ENCODE assay signal across 8 cellular contexts in genomic region chr17:76557368-76558209, GRCh38. TPM values are rescaled to one million over a fixed set of nuclear protein-coding genes. Genes with fewer than 3 reads are reported as not detected.
DNase-seq lines count a peak whose midpoint lies in the region; TF ChIP-seq lines count a peak whose summit lies in the region.

No MANE protein-coding gene starts in this region.

- DNase-seq in GM06990 (ENCODE audit: extremely low read depth, insufficient read length) (peak; percentile 93), HFF-Myc (ENCODE audit: extremely low read depth, low read depth) (peak; percentile 93), MV-4-11 (lab: John Stamatoyannopoulos, UW) (peak; percentile 95), SJSA1 (ENCODE audit: low read depth in 1 of 2, low spot score in 2 of 2) (peak; percentile 99), globus pallidus (ENCODE audit: low spot score) (peak; percentile 84), nucleus accumbens (lab: John Stamatoyannopoulos, UW) (peak in 55 of 56 donors; percentile 34 to 94 (median 82)), suprapubic skin (ENCODE audit: low spot score in 2 of 2) (peak; percentile 96 to 98)
- peak; percentile 97 for DNase-seq in activated naive CD4-positive, alpha-beta T cell treated with anti-CD3 and anti-CD28 coated beads, Interleukin-2, amount 10 ng/mL, durations not matched to agents 7 days and 5 days

- H3K9me3 ChIP-seq in SJSA1 (replicated peaks) (no peaks in the 10 kb centered on the region), suprapubic skin (no peaks in the 10 kb centered on the region)

- H3K27me3 ChIP-seq in GM06990 (replicated peaks; ENCODE audit: control insufficient read depth, insufficient read depth, low read length) = no peaks in the 10 kb centered on the region
- H3K27me3 ChIP-seq in SJSA1 (replicated peaks) = no peaks in the 10 kb centered on the region
- no peaks in the 10 kb centered on the region for H3K27me3 ChIP-seq in suprapubic skin

- H3K27me3 Mint-ChIP-seq in activated naive CD4-positive, alpha-beta T cell treated with anti-CD3 and anti-CD28 coated beads, Interleukin-2, amount 10 ng/mL, durations not matched to agents 7 days and 5 days = no peaks in the 10 kb centered on the region

- H3K27ac ChIP-seq in SJSA1 = peak overlapping the region; percentile 54
- peak overlapping the region; percentile 94 for H3K27ac ChIP-seq in suprapubic skin

- CTCF ChIA-PET in activated naive CD4-positive, alpha-beta T cell treated with anti-CD3 and anti-CD28 coated beads, Interleukin-2, amount 10 ng/mL, durations not matched to agents 7 days and 5 days (lab: Charles Lee) = interaction anchor here (1.0 to 7.4 kb wide), 17 partner anchors 10 to 223 kb away, joined by 3 to 61 read pairs (median 4); no protein-coding TSS in a partner anchor

- H3K36me3 ChIP-seq in GM06990 (ENCODE audit: control insufficient read depth, insufficient read depth, low read length) (peaks cover 6% of the 10 kb centered on the region), SJSA1 (peaks cover 46% of the 10 kb centered on the region), suprapubic skin (peaks cover 10% of the 10 kb centered on the region)

- H3K27ac Mint-ChIP-seq in activated naive CD4-positive, alpha-beta T cell treated with anti-CD3 and anti-CD28 coated beads, Interleukin-2, amount 10 ng/mL, durations not matched to agents 7 days and 5 days = peak overlapping the region; percentile 97

- TF ChIP-seq EP300 in suprapubic skin (IDR thresholded peaks at IDR 0.05) = no peak

- H3K9me3 Mint-ChIP-seq in activated naive CD4-positive, alpha-beta T cell treated with anti-CD3 and anti-CD28 coated beads, Interleukin-2, amount 10 ng/mL, durations not matched to agents 7 days and 5 days = no peaks in the 10 kb centered on the region

- H3K36me3 Mint-ChIP-seq in activated naive CD4-positive, alpha-beta T cell treated with anti-CD3 and anti-CD28 coated beads, Interleukin-2, amount 10 ng/mL, durations not matched to agents 7 days and 5 days = peaks cover 34% of the 10 kb centered on the region

- TF ChIP-seq CTCF in GM06990 (IDR thresholded peaks at IDR 0.05; ENCODE audit: insufficient read depth, low read length, poor library complexity, severe bottlenecking) (peak; percentile 63), HFF-Myc (IDR thresholded peaks at IDR 0.05; ENCODE audit: low read depth, low read length, missing control alignments) (peak; percentile 64), suprapubic skin (IDR thresholded peaks at IDR 0.05) (peak; percentile 56 to 67)

- H3K4me1 ChIP-seq in SJSA1 (replicated peaks) (peaks cover 51% of the 10 kb centered on the region), suprapubic skin (peaks cover 63% of the 10 kb centered on the region)

- TF ChIP-seq POLR2A in suprapubic skin (IDR thresholded peaks at IDR 0.05) = peak in 1 of 2 donors; percentile 83

- peaks cover 54% of the 10 kb centered on the region for H3K4me1 Mint-ChIP-seq in activated naive CD4-positive, alpha-beta T cell treated with anti-CD3 and anti-CD28 coated beads, Interleukin-2, amount 10 ng/mL, durations not matched to agents 7 days and 5 days

- H3K4me3 Mint-ChIP-seq in activated naive CD4-positive, alpha-beta T cell treated with anti-CD3 and anti-CD28 coated beads, Interleukin-2, amount 10 ng/mL, durations not matched to agents 7 days and 5 days = peak overlapping the region; percentile 94

- H3K4me3 ChIP-seq in GM06990 (replicated peaks; ENCODE audit: low read depth, low read length) (peak overlapping the region; percentile 98), HFF-Myc (replicated peaks; ENCODE audit: low read depth, low read length) (peak overlapping the region; percentile 86), SJSA1 (peak overlapping the region; percentile 59), suprapubic skin (peak overlapping the region; percentile 70)

- WGBS in suprapubic skin = under 1% methylated on average over 44 of the region's 55 CpGs

RNA-seq across cellular contexts. Expression of gene PRCD, which starts 17.7 kb away (rescaled TPM):
- 0.13 TPM in 1 of 2 replicates, not detected in the other for total RNA-seq in SJSA1 (2014; rRNA removed; shearing (Covaris generic))
- total RNA-seq in suprapubic skin = 1 to 10 TPM in 3 of 4 donors, not detected in 1; 1.3 to 2.8 (median 2.2) TPM

RNA-seq across cellular contexts. Expression of gene CYGB, which starts 20.1 kb away (rescaled TPM):
- total RNA-seq in SJSA1 (2014; rRNA removed; shearing (Covaris generic)) = 4.4 and 5.2 TPM in 2 replicates
- total RNA-seq in suprapubic skin = 10 to 100 TPM in 2 of 4 donors, 1 to 10 TPM in 2; 2.8 to 18.2 (median 10.4) TPM

RNA-seq across cellular contexts. Expression of gene ST6GALNAC2, which starts 28.1 kb away (rescaled TPM):
- 0.84 TPM in 1 of 2 replicates, not detected in the other for total RNA-seq in SJSA1 (2014; rRNA removed; shearing (Covaris generic))
- total RNA-seq in suprapubic skin = 10 to 100 TPM; 71.1 to 94.3 (median 80.3) TPM

RNA-seq across cellular contexts. Expression of gene RHBDF2, which starts 56.4 kb away (rescaled TPM):
- 5.8 and 9.2 TPM in 2 replicates for total RNA-seq in SJSA1 (2014; rRNA removed; shearing (Covaris generic))
- 10 to 100 TPM; 45.9 to 82.6 (median 52.6) TPM for total RNA-seq in suprapubic skin

Comparison
In these comparisons a context has a peak if more than half of its experiments do, and no peak if none do; other contexts are left out.
1. Peak in every context shown above with its lines: DNase-seq, H3K4me3 ChIP-seq and H3K27ac ChIP-seq.
2. RNA of gene ST6GALNAC2, which starts 28.1 kb away (total RNA-seq): 71.1 to 94.3 TPM in suprapubic skin; 0.84 TPM in SJSA1; every median in the first group is over 10 times any median in the second.